Comparison of ENCODE assay signal across 17 cellular contexts in genomic region chr6:144319193-144319592, GRCh38.
"Had no signal": no experiment of that assay in that cellular context is flagged by ENCODE, and none has a peak within 500 bp of the region (broad histone marks: within the 10 kb centered on the region; RNA-seq: fewer than 3 reads in every experiment).

No MANE protein-coding gene starts in this region.

- H3K4me1 ChIP-seq: colonic mucosa, foreskin keratinocyte had no signal

- H3K9me3 Mint-ChIP-seq: activated naive CD4-positive, alpha-beta T cell treated with anti-CD3 and anti-CD28 coated beads for 36 hours; activated T-helper 17 cell treated with anti-CD3 and anti-CD28 coated beads, Interleukin-2, amount 50 U/mL, for 72 hours; neural progenitor cell; type B pancreatic cell; WTC11 had no signal

- H3K36me3 ChIP-seq: colonic mucosa, heart left ventricle, neural progenitor cell, right atrium auricular region had no signal

- H2AFZ ChIP-seq: neural progenitor cell had no signal

- H3K27ac ChIP-seq: colonic mucosa, foreskin keratinocyte, neural progenitor cell, right atrium auricular region had no signal

- H3K9me3 ChIP-seq: colonic mucosa, heart left ventricle, right atrium auricular region had no signal

- H3K4me3 Mint-ChIP-seq: activated naive CD4-positive, alpha-beta T cell treated with anti-CD3 and anti-CD28 coated beads for 36 hours; activated T-helper 17 cell treated with anti-CD3 and anti-CD28 coated beads, Interleukin-2, amount 50 U/mL, for 72 hours; neural progenitor cell; type B pancreatic cell; WTC11 had no signal

- H3K4me3 ChIP-seq: colonic mucosa, heart left ventricle, neural progenitor cell, right atrium auricular region had no signal

- H3K36me3 Mint-ChIP-seq: WTC11 had no signal

- ATAC-seq: activated T-helper 17 cell treated with anti-CD3 and anti-CD28 coated beads, Interleukin-2, amount 50 U/mL, for 72 hours; foreskin keratinocyte; heart left ventricle; left lobe of liver; WTC11 had no signal

- DNase-seq: activated CD4-positive, alpha-beta T cell treated with anti-CD3 and anti-CD28 coated beads for 48 hours; activated CD8-positive, alpha-beta memory T cell treated with anti-CD3 and anti-CD28 coated beads for 24 hours; activated naive CD4-positive, alpha-beta T cell treated with anti-CD3 and anti-CD28 coated beads for 36 hours; activated T-cell treated with anti-CD3 and anti-CD28 coated beads for 4 hours; colonic mucosa; foreskin keratinocyte; heart left ventricle; islet precursor cell; mesendoderm; small intestine; T-helper 9 cell had no signal

- H3K27me3 ChIP-seq: colonic mucosa, foreskin keratinocyte, heart left ventricle, neural progenitor cell, right atrium auricular region had no signal

- H3K4me2 ChIP-seq: neural progenitor cell had no signal

- H3K27ac Mint-ChIP-seq: activated naive CD4-positive, alpha-beta T cell treated with anti-CD3 and anti-CD28 coated beads for 36 hours; activated T-helper 17 cell treated with anti-CD3 and anti-CD28 coated beads, Interleukin-2, amount 50 U/mL, for 72 hours; neural progenitor cell; type B pancreatic cell; WTC11 had no signal

- H3K27me3 Mint-ChIP-seq: activated T-helper 17 cell treated with anti-CD3 and anti-CD28 coated beads, Interleukin-2, amount 50 U/mL, for 72 hours; type B pancreatic cell had no signal
